In genomic region chr6:117481278-117481925, GRCh38 we compare ENCODE assay signal across 1 cellular context.
TF ChIP-seq lines count a peak whose summit lies in the region.

No MANE protein-coding gene starts in this region.

TF ChIP-seq in WTC11, 78 proteins besides CTCF, POLR2A, EP300 and RAD21 (continued from another document):
- TF ChIP-seq, protein P1, sequence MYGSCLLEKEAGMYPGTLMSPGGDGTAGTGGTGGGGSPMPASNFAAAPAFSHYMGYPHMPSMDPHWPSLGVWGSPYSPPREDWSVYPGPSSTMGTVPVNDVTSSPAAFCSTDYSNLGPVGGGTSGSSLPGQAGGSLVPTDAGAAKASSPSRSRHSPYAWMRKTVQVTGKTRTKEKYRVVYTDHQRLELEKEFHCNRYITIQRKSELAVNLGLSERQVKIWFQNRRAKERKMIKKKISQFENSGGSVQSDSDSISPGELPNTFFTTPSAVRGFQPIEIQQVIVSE (CRISPR knock-in tag; IDR thresholded peaks at IDR 0.05; ENCODE audit: borderline replicate concordance): no peak
- TF ChIP-seq CREM (CRISPR knock-in tag; IDR thresholded peaks at IDR 0.05) (no peak), SMAD4 (CRISPR knock-in tag; IDR thresholded peaks at IDR 0.05) (no peak)
